ENCODE assay signal across 8 cellular contexts in the genomic region with DNA sequence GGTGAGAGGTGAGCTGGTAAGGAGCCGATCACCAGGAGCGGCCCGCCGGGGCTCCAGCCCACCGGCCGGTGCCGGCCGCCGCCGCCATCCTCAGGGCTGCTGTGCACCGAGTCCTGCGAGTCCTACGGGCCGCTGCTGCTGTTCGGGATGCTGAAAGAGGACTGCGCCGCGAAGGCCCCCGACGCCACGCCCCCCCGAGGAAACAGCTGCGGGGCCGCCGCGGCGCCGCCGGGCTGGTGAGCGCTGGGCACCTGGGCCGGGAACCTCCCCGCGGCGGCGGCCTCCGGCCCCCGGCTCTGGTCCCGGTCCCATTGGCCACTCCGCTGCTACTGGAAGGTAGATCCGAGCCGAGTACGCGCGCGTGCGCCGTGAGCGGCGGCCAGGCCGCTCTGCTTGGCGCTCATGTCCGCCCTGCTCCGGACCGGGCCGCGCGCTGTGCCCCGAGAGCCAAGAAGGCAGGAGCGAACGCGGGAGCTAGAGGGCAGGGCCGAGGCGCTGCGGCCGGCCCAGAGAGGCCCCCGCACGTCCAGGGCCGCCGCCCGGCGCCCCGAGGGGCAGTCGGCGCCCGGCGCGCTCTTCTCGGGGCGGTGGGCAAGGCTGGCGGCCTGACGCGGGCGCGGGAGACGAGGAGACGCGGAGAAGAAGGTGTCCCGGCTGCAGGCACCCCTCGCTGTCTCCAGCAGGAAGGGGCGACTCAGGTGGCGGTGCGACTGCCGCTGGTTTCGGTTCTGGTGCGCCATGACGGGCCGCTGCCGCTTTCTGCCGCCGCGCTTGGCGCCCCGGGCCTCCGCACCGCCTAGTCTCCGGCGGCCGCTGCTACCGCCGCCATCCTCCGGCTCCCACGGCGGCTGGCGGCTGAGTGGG.
DNase-seq lines count a peak whose midpoint lies in the region; ATAC-seq, FAIRE-seq and TF ChIP-seq lines count a peak whose summit lies in the region.

No MANE protein-coding gene starts in this region.

- H3K36me3 ChIP-seq in DND-41 (ENCODE audit: insufficient read depth, low read length): no peaks in the 10 kb centered on the region; the same call in 1 of the 2 replicates
- H3K36me3 ChIP-seq in astrocyte (ENCODE audit: insufficient read depth, low read length): no peaks in the 10 kb centered on the region

- peaks cover 18% of the 10 kb centered on the region; the same call in 1 of the 2 replicates for H3K79me2 ChIP-seq in DND-41 (ENCODE audit: insufficient read depth, low read length)
- H3K79me2 ChIP-seq in astrocyte (ENCODE audit: insufficient read depth, low read length): no peaks in the 10 kb centered on the region

- no peak for FAIRE-seq in astrocyte (lab: Jason Lieb, UNC)

- ATAC-seq in DND-41 (ENCODE audit: insufficient read depth, low read depth): peak; percentile 79
- peak; percentile 59 for ATAC-seq in GM21737 (IDR thresholded peaks at IDR 0.05; ENCODE audit: unreplicated experiment)
- ATAC-seq in right cardiac atrium: peak; percentile 92 to 95
- ATAC-seq in HG02840 (IDR thresholded peaks at IDR 0.05; ENCODE audit: low FRiP score, unreplicated experiment): no peak

- no peak for TF ChIP-seq CTCF in DND-41 (IDR thresholded peaks at IDR 0.05; ENCODE audit: borderline replicate concordance, extremely low read depth, low read length, poor library complexity, severe bottlenecking)
- TF ChIP-seq CTCF in astrocyte (IDR thresholded peaks at IDR 0.05; ENCODE audit: insufficient read depth, low read depth, low read length): no peak
- no peak for TF ChIP-seq CTCF in progenitor cell of endocrine pancreas (IDR thresholded peaks at IDR 0.05; ENCODE audit: unreplicated experiment)

- H3K4me1 Mint-ChIP-seq in astrocyte (ENCODE audit: low read depth, unreplicated experiment) (peaks cover 5% of the 10 kb centered on the region), progenitor cell of endocrine pancreas (ENCODE audit: low read depth) (peaks cover 7% of the 10 kb centered on the region)

- peak overlapping the region; percentile 60 to 68 for H3K4me3 ChIP-seq in DND-41 (ENCODE audit: low read depth in 1 of 2, low read length in 2 of 2)
- peak overlapping the region; percentile 66 for H3K4me3 ChIP-seq in astrocyte (ENCODE audit: insufficient read depth, low read depth, low read length)
- H3K4me3 ChIP-seq in right cardiac atrium (ENCODE audit: low read length): peak overlapping the region; percentile 71

- H3K27ac ChIP-seq in DND-41 (ENCODE audit: low read length): peak overlapping the region; percentile 80
- peak overlapping the region; percentile 38 for H3K27ac ChIP-seq in astrocyte (ENCODE audit: low read depth, low read length)
- peak overlapping the region; percentile 88 for H3K27ac ChIP-seq in right cardiac atrium (ENCODE audit: low read length)

- peak overlapping the region; percentile 95 for H3K4me3 Mint-ChIP-seq in astrocyte (ENCODE audit: unreplicated experiment)
- peak overlapping the region; percentile 89 for H3K4me3 Mint-ChIP-seq in progenitor cell of endocrine pancreas (ENCODE audit: low read depth)

- H3K27me3 Mint-ChIP-seq in astrocyte (ENCODE audit: low read depth, unreplicated experiment) (peaks cover 5% of the 10 kb centered on the region), progenitor cell of endocrine pancreas (no peaks in the 10 kb centered on the region)

- H3K9me3 ChIP-seq in DND-41 (ENCODE audit: insufficient read depth, low read length, severe bottlenecking): no peaks in the 10 kb centered on the region
- no peaks in the 10 kb centered on the region for H3K9me3 ChIP-seq in astrocyte (ENCODE audit: insufficient read depth, low read depth, low read length)
- no peaks in the 10 kb centered on the region for H3K9me3 ChIP-seq in right cardiac atrium (ENCODE audit: control insufficient read depth, low read length)

- H2AFZ ChIP-seq in DND-41 (ENCODE audit: low read depth, low read length) (peak overlapping the region; percentile 66), astrocyte (ENCODE audit: low read depth, low read length) (peak overlapping the region; percentile 88)

- intact Hi-C loops in right cardiac atrium (cut with DNase I): no loop called here

- peak overlapping the region; percentile 85 for H3K9ac ChIP-seq in DND-41 (ENCODE audit: low read depth, low read length)
- H3K9ac ChIP-seq in astrocyte (ENCODE audit: low read length): peak overlapping the region; percentile 84

- H3K4me1 ChIP-seq in DND-41 (ENCODE audit: insufficient read depth, low read length) (peaks cover 23% of the 10 kb centered on the region), astrocyte (ENCODE audit: insufficient read depth, low read length) (no peaks in the 10 kb centered on the region), right cardiac atrium (ENCODE audit: control insufficient read depth, insufficient read depth, low read length) (no peaks in the 10 kb centered on the region)

- H3K36me3 Mint-ChIP-seq in astrocyte (ENCODE audit: low read depth, unreplicated experiment): no peaks in the 10 kb centered on the region
- no peaks in the 10 kb centered on the region for H3K36me3 Mint-ChIP-seq in progenitor cell of endocrine pancreas (ENCODE audit: insufficient read depth)

- peak overlapping the region; percentile 55 for H3K4me2 ChIP-seq in DND-41 (ENCODE audit: insufficient read depth, low read length)
- H3K4me2 ChIP-seq in astrocyte (ENCODE audit: low read length): peak overlapping the region; percentile 81

- WGBS in right cardiac atrium: under 1% methylated on average over 114 of the region's 114 CpGs

- H3K9me3 Mint-ChIP-seq in astrocyte (ENCODE audit: unreplicated experiment) (no peaks in the 10 kb centered on the region), progenitor cell of endocrine pancreas (ENCODE audit: low read depth) (no peaks in the 10 kb centered on the region)

- no peak overlapping the region for H3K27ac Mint-ChIP-seq in astrocyte (ENCODE audit: unreplicated experiment)
- peak overlapping the region; percentile 96 for H3K27ac Mint-ChIP-seq in progenitor cell of endocrine pancreas

- H4K20me1 ChIP-seq in DND-41 (ENCODE audit: insufficient read depth, low read length) (no peaks in the 10 kb centered on the region), astrocyte (ENCODE audit: insufficient read depth, low read length) (no peaks in the 10 kb centered on the region)

- H3K27me3 ChIP-seq in DND-41 (ENCODE audit: insufficient read depth, low read length, poor library complexity): no peaks in the 10 kb centered on the region
- no peaks in the 10 kb centered on the region for H3K27me3 ChIP-seq in astrocyte (ENCODE audit: insufficient read depth, low read length)
- H3K27me3 ChIP-seq in right cardiac atrium (ENCODE audit: control insufficient read depth, insufficient read depth): no peaks in the 10 kb centered on the region

- peak; percentile 68 for DNase-seq in DND-41
- DNase-seq in KG1 (lab: John Stamatoyannopoulos, UW): peak; percentile 14
- DNase-seq in SW 1271 (lab: John Stamatoyannopoulos, UW): peak; percentile 47 to 50
- peak; percentile 60 for DNase-seq in astrocyte (ENCODE audit: low read depth)
- DNase-seq in right cardiac atrium: peak; percentile 83 to 93 (median 92)
- peak; percentile 70 for DNase-seq in progenitor cell of endocrine pancreas (ENCODE audit: low spot score, unreplicated experiment)

Comparison
In these comparisons a context has a peak if more than half of its experiments do, and no peak if none do; other contexts are left out.
1. DNase-seq: peak in every context shown above with its lines; median percentile 92 in right cardiac atrium; 70 in progenitor cell of endocrine pancreas; 68 in DND-41; 60 in astrocyte; 48 in SW 1271; 14 in KG1.
2. H3K27ac ChIP-seq: peak in every context shown above with its lines; median percentile 88 in right cardiac atrium; 80 in DND-41; 38 in astrocyte.